In genomic region chr13:31755803-31756212, GRCh38 we compare ENCODE assay signal across 1 cellular context.
A peak's percentile ranks its signal among the peaks of the same experiment; 100 is the strongest.
TF ChIP-seq lines count a peak whose summit lies in the region.

No MANE protein-coding gene starts in this region.

TF ChIP-seq in IMR-90, 13 proteins besides CTCF, POLR2A, EP300 and RAD21:
- peak; percentile 57; the same call in 1 of the 2 replicates for TF ChIP-seq CEBPB (IDR thresholded peaks at IDR 0.05; ENCODE audit: low read depth, low read length)
- peak; percentile 73 for TF ChIP-seq RCOR1 (IDR thresholded peaks at IDR 0.05; ENCODE audit: insufficient replicate concordance, low read length)
- TF ChIP-seq BHLHE40 (IDR thresholded peaks at IDR 0.05; ENCODE audit: low read depth, low read length), result peak; percentile 85
- TF ChIP-seq MAFK (IDR thresholded peaks at IDR 0.05; ENCODE audit: low read depth, low read length), result no peak
- TF ChIP-seq FOS (IDR thresholded peaks at IDR 0.05; ENCODE audit: low read depth, low read length), result peak; percentile 71
TF ChIP-seq in IMR-90: peak in this region for 4.
